1 cellular context compared by ENCODE assay signal in genomic region chr7:25835191-25835590, GRCh38.
TF ChIP-seq lines count a peak whose summit lies in the region.

No MANE protein-coding gene starts in this region.

TF ChIP-seq in HepG2, 621 proteins besides CTCF, POLR2A, EP300 and RAD21:
- TF ChIP-seq MLXIP (CRISPR knock-in tag; IDR thresholded peaks at IDR 0.05; ENCODE audit: borderline replicate concordance), result no peak
- TF ChIP-seq ZNF740 (CRISPR knock-in tag; IDR thresholded peaks at IDR 0.05), result no peak
- no peak for TF ChIP-seq JUN (CRISPR knock-in tag; IDR thresholded peaks at IDR 0.05)
